8 cellular contexts compared by ENCODE assay signal in the genomic region with DNA sequence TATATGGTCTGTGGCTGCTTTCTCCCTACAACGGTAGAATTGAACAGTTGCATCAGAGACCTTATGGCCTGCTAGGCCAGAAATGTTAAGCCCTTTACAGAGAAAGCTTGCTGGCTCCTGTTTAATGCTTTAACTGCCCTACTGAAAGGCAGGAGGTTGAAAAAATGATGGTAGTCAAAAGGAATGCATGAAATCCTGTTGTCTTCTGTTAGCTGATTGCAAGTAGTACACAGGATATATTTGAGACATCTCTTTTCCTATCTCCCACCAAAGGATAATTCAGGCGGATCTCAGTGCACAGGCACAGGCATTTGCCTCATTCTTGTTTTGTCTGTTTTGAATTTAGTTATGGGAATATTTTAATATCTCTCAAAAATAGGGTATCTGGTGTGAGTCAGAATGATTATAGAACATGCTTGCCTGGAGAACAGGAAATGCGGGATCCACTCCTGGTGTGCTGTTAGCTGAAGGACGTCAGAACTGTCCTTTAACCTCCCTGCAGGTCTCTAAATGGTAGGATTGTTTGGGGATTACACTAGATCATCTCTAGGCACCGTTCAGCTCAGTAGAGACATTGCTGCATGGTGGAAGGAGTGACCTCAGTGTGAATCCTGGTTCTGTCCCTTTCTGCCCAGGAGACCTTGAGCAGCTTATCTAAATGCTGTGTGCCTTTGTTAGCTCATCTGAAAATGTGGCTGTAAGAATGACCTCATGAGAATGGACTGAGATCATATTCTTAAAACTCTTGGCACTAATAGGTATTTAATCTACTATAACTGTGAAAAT. TPM values are rescaled to one million over a fixed set of nuclear protein-coding genes. Genes with fewer than 3 reads are reported as not detected.
A peak's percentile ranks its signal among the peaks of the same experiment; 100 is the strongest.
DNase-seq lines count a peak whose midpoint lies in the region; ATAC-seq, FAIRE-seq and TF ChIP-seq lines count a peak whose summit lies in the region.

No MANE protein-coding gene starts in this region.

- 23 to 28% methylated on average over 5 of the region's 5 CpGs for WGBS in pancreas, 2 donors

- ATAC-seq in pancreas (peak; percentile 72 to 82 (median 76)), GM21723 (IDR thresholded peaks at IDR 0.05; ENCODE audit: unreplicated experiment) (no peak)

- H3K9me3 Mint-ChIP-seq in activated CD4-positive, alpha-beta T cell treated with anti-CD3 and anti-CD28 coated beads, Interleukin-2, amount 10 ng/mL, durations not matched to agents 24 days and 14 days = no peaks in the 10 kb centered on the region

- in situ Hi-C loops in G401 (cut with HindIII; ENCODE audit: low sequenced_read_pairs) = no loop called here

- FAIRE-seq in pancreas (lab: Jason Lieb, UNC) = no peak

- TF ChIP-seq CTCF in fibroblast of the aortic adventitia (IDR thresholded peaks at IDR 0.05; ENCODE audit: insufficient read depth, low read length) = no peak
- TF ChIP-seq CTCF in pancreas (IDR thresholded peaks at IDR 0.05) = no peak
- TF ChIP-seq CTCF in GM10266 (IDR thresholded peaks at IDR 0.05; ENCODE audit: control insufficient read depth, insufficient read depth, low read depth, missing control alignments) = no peak

- 0 out of 2 replicates have a peak, but pooled peaks cover 4% of the 10 kb centered on the region for H3K36me3 ChIP-seq in SJSA1
- no peaks in the 10 kb centered on the region for H3K36me3 ChIP-seq in pancreas

- peak; percentile 40 for DNase-seq in G401 (ENCODE audit: low spot score)
- peak in 1 of 2 experiments; percentile 89 for DNase-seq in SJSA1 (ENCODE audit: low read depth in 1 of 2, low spot score in 2 of 2)
- DNase-seq in fibroblast of the aortic adventitia (ENCODE audit: low read depth) = peak; percentile 84
- peak in 1 of 6 donors; percentile 30 for DNase-seq in pancreas
- no peak for DNase-seq in activated CD4-positive, alpha-beta T cell treated with anti-CD3 and anti-CD28 coated beads, Interleukin-2, amount 10 ng/mL, durations not matched to agents 24 days and 14 days
- DNase-seq in epidermal melanocyte (ENCODE audit: insufficient read length, low spot score) = no peak
- DNase-seq in GM10266 (ENCODE audit: extremely low spot score) = no peak

- H3K27ac Mint-ChIP-seq in activated CD4-positive, alpha-beta T cell treated with anti-CD3 and anti-CD28 coated beads, Interleukin-2, amount 10 ng/mL, durations not matched to agents 24 days and 14 days = no peak overlapping the region

- no peaks in the 10 kb centered on the region for H3K9me3 ChIP-seq in SJSA1 (replicated peaks)
- no peaks in the 10 kb centered on the region for H3K9me3 ChIP-seq in pancreas

- no peak overlapping the region for H3K4me3 Mint-ChIP-seq in activated CD4-positive, alpha-beta T cell treated with anti-CD3 and anti-CD28 coated beads, Interleukin-2, amount 10 ng/mL, durations not matched to agents 24 days and 14 days

- intact Hi-C loops in pancreas (cut with DNase I) = no loop called here
- intact Hi-C loops in activated CD4-positive, alpha-beta T cell treated with anti-CD3 and anti-CD28 coated beads, Interleukin-2, amount 10 ng/mL, durations not matched to agents 24 days and 14 days (cut with micrococcal nuclease) = no loop called here

- H3K36me3 Mint-ChIP-seq in activated CD4-positive, alpha-beta T cell treated with anti-CD3 and anti-CD28 coated beads, Interleukin-2, amount 10 ng/mL, durations not matched to agents 24 days and 14 days (ENCODE audit: low read depth) = peaks cover 2% of the 10 kb centered on the region

- H3K27ac ChIP-seq in SJSA1 (peak overlapping the region; percentile 73), pancreas (peak overlapping the region; percentile 25 to 78 (median 54))

- peaks cover 59% of the 10 kb centered on the region for H3K4me1 Mint-ChIP-seq in activated CD4-positive, alpha-beta T cell treated with anti-CD3 and anti-CD28 coated beads, Interleukin-2, amount 10 ng/mL, durations not matched to agents 24 days and 14 days

- no peaks in the 10 kb centered on the region for H3K27me3 Mint-ChIP-seq in activated CD4-positive, alpha-beta T cell treated with anti-CD3 and anti-CD28 coated beads, Interleukin-2, amount 10 ng/mL, durations not matched to agents 24 days and 14 days

- H3K4me3 ChIP-seq in SJSA1 (no peak overlapping the region), fibroblast of the aortic adventitia (ENCODE audit: low read depth, low read length) (no peak overlapping the region), pancreas (no peak overlapping the region)

- H3K4me1 ChIP-seq in SJSA1 (replicated peaks) (peaks cover 50% of the 10 kb centered on the region), pancreas (peaks cover 12 to 54% (median 29%) of the 10 kb centered on the region in 3 donors)

- H3K27me3 ChIP-seq in SJSA1 (replicated peaks) = no peaks in the 10 kb centered on the region
- no peaks in the 10 kb centered on the region for H3K27me3 ChIP-seq in pancreas

RNA-seq across cellular contexts. Expression of a gene that starts 49.5 kb away (rescaled TPM):
- total RNA-seq in G401 (2014; rRNA removed; shearing (Covaris generic)) = 10.5 and 23.2 TPM in 2 replicates
- 28.5 and 37.1 TPM in 2 replicates for total RNA-seq in SJSA1 (2014; rRNA removed; shearing (Covaris generic))
- total RNA-seq in fibroblast of the aortic adventitia (ENCODE audit: low replicate concordance) = 18.6 and 31.5 TPM in 2 replicates
- total RNA-seq in pancreas = 10 to 100 TPM; 19.6 to 61.0 (median 28.8) TPM
- polyA plus RNA-seq in pancreas = 10 to 100 TPM; 16.9 to 27.1 TPM
- 90.9 and 96.7 TPM in 2 replicates for total RNA-seq in activated CD4-positive, alpha-beta T cell treated with anti-CD3 and anti-CD28 coated beads, Interleukin-2, amount 10 ng/mL, durations not matched to agents 24 days and 14 days

Comparison
In these comparisons a context has a peak if more than half of its experiments do, and no peak if none do; other contexts are left out.
1. DNase-seq: peak in G401 (single experiment) and fibroblast of the aortic adventitia (single experiment); none in activated CD4-positive, alpha-beta T cell treated with anti-CD3 and anti-CD28 coated beads, Interleukin-2, amount 10 ng/mL, durations not matched to agents 24 days and 14 days (single experiment), epidermal melanocyte (single experiment) and GM10266 (single experiment).